ENCODE assay signal across 12 cellular contexts in genomic region chr3:132593950-132594328, GRCh38. TPM values are rescaled to one million over a fixed set of nuclear protein-coding genes. Genes with fewer than 3 reads are reported as not detected.
DNase-seq lines count a peak whose midpoint lies in the region; ATAC-seq and TF ChIP-seq lines count a peak whose summit lies in the region.
"Had no signal": no experiment of that assay in that cellular context is flagged by ENCODE, and none has a peak within 500 bp of the region (broad histone marks: within the 10 kb centered on the region; RNA-seq: fewer than 3 reads in every experiment).

No MANE protein-coding gene starts in this region.

- DNase-seq in GM04504 (ENCODE audit: low read depth) (peak; percentile 52), renal cortical epithelial cell (ENCODE audit: low read depth) (peak; percentile 50), occipital lobe (lab: John Stamatoyannopoulos, UW) (no peak), cerebellar nuclear complex (lab: John Stamatoyannopoulos, UW) (no peak)
- DNase-seq: activated CD8-positive, alpha-beta memory T cell treated with anti-CD3 and anti-CD28 coated beads, Interleukin-2, amount 10 ng/mL, durations not matched to agents 7 days and 5 days; caudate nucleus; NCI-H1694; upper lobe of left lung had no signal

- ATAC-seq in SK-N-SH treated with all-trans-retinoic acid at 6 μM for 48 hours (peak; percentile 90), esophagus mucosa (peak; percentile 82), HG02798 (IDR thresholded peaks at IDR 0.05; ENCODE audit: poor library complexity, unreplicated experiment) (no peak), HG02973 (IDR thresholded peaks at IDR 0.05; ENCODE audit: unreplicated experiment) (no peak)
- ATAC-seq: activated CD8-positive, alpha-beta memory T cell treated with anti-CD3 and anti-CD28 coated beads, Interleukin-2, amount 10 ng/mL, durations not matched to agents 7 days and 5 days had no signal

TF ChIP-seq in SK-N-SH treated with all-trans-retinoic acid at 6 μM for 48 hours, 23 proteins besides CTCF, POLR2A, EP300 and RAD21:
- TF ChIP-seq CSDC2 (CRISPR knock-in tag; IDR thresholded peaks at IDR 0.05) (no peak), PPARA (CRISPR knock-in tag; IDR thresholded peaks at IDR 0.05; ENCODE audit: borderline replicate concordance) (no peak), ZC3H10 (CRISPR knock-in tag; IDR thresholded peaks at IDR 0.05) (no peak), OSR1 (CRISPR knock-in tag; IDR thresholded peaks at IDR 0.05) (no peak), CSRNP3 (CRISPR knock-in tag; IDR thresholded peaks at IDR 0.05) (no peak)

RNA-seq across cellular contexts. Expression of gene ACKR4, which starts 3.1 kb away (rescaled TPM):
- total RNA-seq in esophagus mucosa (not detected), renal cortical epithelial cell (0.85 and 0.87 TPM in 2 replicates), occipital lobe (0.16 TPM)
- total RNA-seq: activated CD8-positive, alpha-beta memory T cell treated with anti-CD3 and anti-CD28 coated beads, Interleukin-2, amount 10 ng/mL, durations not matched to agents 7 days and 5 days had no signal

Comparison
In these comparisons a context has a peak if more than half of its experiments do, and no peak if none do; other contexts are left out.
1. DNase-seq: peak in GM04504 (single experiment) and renal cortical epithelial cell (single experiment); none in occipital lobe (single experiment) and cerebellar nuclear complex (0 of 2).
2. ATAC-seq: peak in SK-N-SH treated with all-trans-retinoic acid at 6 μM for 48 hours (single experiment) and esophagus mucosa (single experiment); none in HG02798 (single experiment) and HG02973 (single experiment).